ENCODE assay signal across 8 cellular contexts in genomic region chr19:588093-588742, GRCh38. TPM values are rescaled to one million over a fixed set of nuclear protein-coding genes. Genes with fewer than 3 reads are reported as not detected.
A peak's percentile ranks its signal among the peaks of the same experiment; 100 is the strongest.
DNase-seq lines count a peak whose midpoint lies in the region; ATAC-seq and TF ChIP-seq lines count a peak whose summit lies in the region.

No MANE protein-coding gene starts in this region.

- peaks cover 27% of the 10 kb centered on the region for H3K27me3 Mint-ChIP-seq in activated naive CD8-positive, alpha-beta T cell treated with anti-CD3 and anti-CD28 coated beads, Interleukin-2, amount 50 U/mL, for 24 hours

- H3K27ac Mint-ChIP-seq in activated naive CD8-positive, alpha-beta T cell treated with anti-CD3 and anti-CD28 coated beads, Interleukin-2, amount 50 U/mL, for 24 hours, result no peak overlapping the region

- no peaks in the 10 kb centered on the region for H3K9me3 ChIP-seq in heart right ventricle

- peaks cover 27 to 53% (median 50%) of the 10 kb centered on the region in 7 donors for H3K27me3 ChIP-seq in heart right ventricle

- WGBS in heart right ventricle, 2 donors, result 4 to 6% methylated on average over 41 of the region's 41 CpGs

- peaks cover 0 to 7% (median 3%) of the 10 kb centered on the region in 9 donors for H3K36me3 ChIP-seq in heart right ventricle

- no peaks in the 10 kb centered on the region for H3K9me3 Mint-ChIP-seq in activated naive CD8-positive, alpha-beta T cell treated with anti-CD3 and anti-CD28 coated beads, Interleukin-2, amount 50 U/mL, for 24 hours

- no peak overlapping the region for H3K4me3 Mint-ChIP-seq in activated naive CD8-positive, alpha-beta T cell treated with anti-CD3 and anti-CD28 coated beads, Interleukin-2, amount 50 U/mL, for 24 hours

- intact Hi-C loops in heart right ventricle (cut with DNase I), result loop anchor here in 1 of 10 donors (5.0 kb wide), 2 partner anchors 69 to 149 kb away; no protein-coding TSS in a partner anchor
- intact Hi-C loops in sciatic nerve (cut with DNase I), result no loop called here

- peaks cover 4 to 42% (median 23%) of the 10 kb centered on the region in 9 donors for H3K4me1 ChIP-seq in heart right ventricle

- H3K4me3 ChIP-seq in heart right ventricle, result peak overlapping the region in 3 of 10 donors; percentile 12 to 14 (median 13)

- peaks cover 9% of the 10 kb centered on the region for H3K4me1 Mint-ChIP-seq in activated naive CD8-positive, alpha-beta T cell treated with anti-CD3 and anti-CD28 coated beads, Interleukin-2, amount 50 U/mL, for 24 hours

- DNase-seq in ELR (ENCODE audit: low read depth), result peak; percentile 89
- peak; percentile 96 for DNase-seq in NCI-H1092 treated with DMSO at 0.1 percent for 48 hours (lab: John Stamatoyannopoulos, UW)
- DNase-seq in SK-MEL-5 (ENCODE audit: low read depth, low spot score), result peak; percentile 86
- peak; percentile 76 for DNase-seq in activated naive CD8-positive, alpha-beta T cell treated with anti-CD3 and anti-CD28 coated beads, Interleukin-2, amount 50 U/mL, for 24 hours
- peak; percentile 69 to 75 for DNase-seq in heart right ventricle
- DNase-seq in sciatic nerve (ENCODE audit: low spot score), result peak; percentile 72

- peak overlapping the region in 3 of 10 donors; percentile 5 to 56 (median 34) for H3K27ac ChIP-seq in heart right ventricle

- peak; percentile 58 for ATAC-seq in activated naive CD8-positive, alpha-beta T cell treated with anti-CD3 and anti-CD28 coated beads, Interleukin-2, amount 50 U/mL, for 24 hours
- ATAC-seq in heart right ventricle (peak; percentile 5 to 63 (median 22)), sciatic nerve (no peak), HG03460 (IDR thresholded peaks at IDR 0.05; ENCODE audit: unreplicated experiment) (no peak), HG03571 (IDR thresholded peaks at IDR 0.05; ENCODE audit: unreplicated experiment) (no peak)

- peak; percentile 20 to 64 (median 49) for TF ChIP-seq CTCF in heart right ventricle (IDR thresholded peaks at IDR 0.05)

- no peaks in the 10 kb centered on the region for H3K36me3 Mint-ChIP-seq in activated naive CD8-positive, alpha-beta T cell treated with anti-CD3 and anti-CD28 coated beads, Interleukin-2, amount 50 U/mL, for 24 hours (ENCODE audit: low read depth)

- in situ Hi-C loops in SK-MEL-5 (cut with HindIII; ENCODE audit: low pct_unique_long_range_greater_than_20kb, low sequenced_read_pairs), result no loop called here

RNA-seq across cellular contexts. Expression of gene HCN2, which starts 1.5 kb away (rescaled TPM):
- total RNA-seq in SK-MEL-5 (2014; rRNA removed; shearing (Covaris generic)), result 1.1 and 1.2 TPM in 2 replicates
- 5.1 and 5.8 TPM in 2 replicates for polyA plus RNA-seq in SK-MEL-5 (2015; cell fraction: cytosol; rRNA removed)
- 2.1 and 2.3 TPM in 2 replicates for polyA plus RNA-seq in SK-MEL-5 (2015; cell fraction: nucleus; rRNA removed)
- total RNA-seq in heart right ventricle, result 10 to 100 TPM in 1 of 10 donors, 1 to 10 TPM in 9; 1.9 to 10.7 (median 5.1) TPM
- 1 to 10 TPM in 1 of 2 donors, under 1 TPM in 1; 0.90 to 4.7 TPM for polyA plus RNA-seq in heart right ventricle
- total RNA-seq in sciatic nerve, result 0.27 TPM

RNA-seq across cellular contexts. Expression of gene BSG, which starts 15.8 kb away (rescaled TPM):
- 399 and 435 TPM in 2 replicates for total RNA-seq in SK-MEL-5 (2014; rRNA removed; shearing (Covaris generic))
- polyA plus RNA-seq in SK-MEL-5 (2015; cell fraction: cytosol; rRNA removed), result 765 and 840 TPM in 2 replicates
- polyA plus RNA-seq in SK-MEL-5 (2015; cell fraction: nucleus; rRNA removed), result 74.5 and 77.4 TPM in 2 replicates
- total RNA-seq in heart right ventricle (1,000 to 10,000 TPM; 1,225 to 2,457 (median 1,705) TPM), sciatic nerve (246 TPM)
- 1,000 to 10,000 TPM in 1 of 2 donors, 100 to 1,000 TPM in 1; 829 to 5,252 TPM for polyA plus RNA-seq in heart right ventricle

RNA-seq across cellular contexts. Expression of gene GZMM, which starts 44.4 kb away (rescaled TPM):
- total RNA-seq in SK-MEL-5 (2014; rRNA removed; shearing (Covaris generic)), result 0.21 and 1.1 TPM in 2 replicates
- 0.10 and 0.77 TPM in 2 replicates for polyA plus RNA-seq in SK-MEL-5 (2015; cell fraction: cytosol; rRNA removed)
- polyA plus RNA-seq in SK-MEL-5 (2015; cell fraction: nucleus; rRNA removed), result 0.75 TPM in 1 of 2 replicates, not detected in the other
- total RNA-seq in heart right ventricle (1 to 10 TPM in 1 of 10 donors, under 1 TPM in 3, not detected in 6; 0.25 to 2.7 (median 0.37) TPM), sciatic nerve (1.4 TPM)
- under 1 TPM in 1 of 2 donors, not detected in 1; 0.46 TPM for polyA plus RNA-seq in heart right ventricle

RNA-seq across cellular contexts. Expression of gene POLRMT, which starts 45.1 kb away (rescaled TPM):
- total RNA-seq in SK-MEL-5 (2014; rRNA removed; shearing (Covaris generic)), result 29.0 and 37.3 TPM in 2 replicates
- polyA plus RNA-seq in SK-MEL-5 (2015; cell fraction: cytosol; rRNA removed), result 41.5 and 50.8 TPM in 2 replicates
- 283 and 349 TPM in 2 replicates for polyA plus RNA-seq in SK-MEL-5 (2015; cell fraction: nucleus; rRNA removed)
- total RNA-seq in heart right ventricle (10 to 100 TPM; 37.2 to 61.7 (median 45.3) TPM), sciatic nerve (36.1 TPM)
- polyA plus RNA-seq in heart right ventricle, result 100 to 1,000 TPM in 1 of 2 donors, 10 to 100 TPM in 1; 43.2 to 159 TPM

RNA-seq across cellular contexts. Expression of gene FGF22, which starts 51.5 kb away (rescaled TPM):
- 0.24 TPM in 1 of 2 replicates, not detected in the other for total RNA-seq in SK-MEL-5 (2014; rRNA removed; shearing (Covaris generic))
- not detected in 2 replicates for polyA plus RNA-seq in SK-MEL-5 (2015; cell fraction: cytosol; rRNA removed)
- 0.76 and 2.3 TPM in 2 replicates for polyA plus RNA-seq in SK-MEL-5 (2015; cell fraction: nucleus; rRNA removed)
- total RNA-seq in heart right ventricle, result under 1 TPM in 5 of 10 donors, not detected in 5; 0.20 to 0.36 (median 0.30) TPM
- under 1 TPM; 0.16 to 0.44 TPM for polyA plus RNA-seq in heart right ventricle
- 3.2 TPM for total RNA-seq in sciatic nerve

Comparison
In these comparisons a context has a peak if more than half of its experiments do, and no peak if none do; other contexts are left out.
1. ATAC-seq: peak in activated naive CD8-positive, alpha-beta T cell treated with anti-CD3 and anti-CD28 coated beads, Interleukin-2, amount 50 U/mL, for 24 hours (single experiment) and heart right ventricle (8 of 8); none in sciatic nerve (single experiment), HG03460 (single experiment) and HG03571 (single experiment).
2. Peak in every context shown above with its lines, with median percentiles within 50 percentile points of each other: DNase-seq.